8 cellular contexts compared by ENCODE assay signal in the genomic region with DNA sequence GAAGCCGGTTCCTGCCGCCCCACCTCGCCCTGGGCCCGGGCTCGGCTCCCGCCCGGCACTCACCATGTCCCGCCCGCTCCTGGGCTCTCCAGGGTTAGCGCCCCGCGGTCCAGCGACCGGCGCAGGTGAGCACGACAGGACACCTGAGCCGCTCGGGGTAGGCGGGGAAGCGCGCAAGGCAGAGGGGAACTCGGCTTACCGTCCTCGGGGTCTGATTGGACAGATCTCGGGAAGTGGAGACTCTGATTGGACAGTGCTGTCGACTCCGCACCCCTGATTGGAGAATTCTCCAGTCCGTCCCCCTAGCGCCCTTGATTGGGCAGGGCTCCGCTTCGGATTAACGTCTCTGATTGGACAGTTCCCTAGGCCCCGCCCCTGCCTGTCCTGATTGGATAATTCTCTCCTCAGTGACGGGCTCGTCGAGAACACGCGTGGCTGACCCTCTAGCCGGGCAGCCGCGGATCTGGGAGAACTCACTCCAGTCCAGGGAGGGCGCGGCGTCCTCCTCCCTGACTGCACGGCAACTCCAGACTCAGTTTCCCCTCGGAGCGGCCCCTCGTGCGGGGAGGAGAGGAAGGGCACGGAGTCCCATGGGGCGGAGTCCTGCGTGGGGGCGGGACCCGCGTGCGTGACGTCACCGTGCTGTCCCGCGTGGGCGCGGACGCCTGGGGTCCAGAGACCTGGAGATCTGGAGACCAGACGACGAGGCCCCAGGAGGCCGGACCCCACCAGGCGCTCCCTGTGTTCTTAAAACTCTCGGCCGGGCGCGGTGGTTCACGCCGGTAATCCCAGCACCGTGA. TPM values are rescaled to one million over a fixed set of nuclear protein-coding genes. Genes with fewer than 3 reads are reported as not detected.
DNase-seq lines count a peak whose midpoint lies in the region; ATAC-seq and TF ChIP-seq lines count a peak whose summit lies in the region.

ZNF77 (minus strand) TSS at position 197 of the 800 bp plus-strand sequence; CDS start at position 66, 131 bp downstream.

- H3K36me3 ChIP-seq in DND-41 (ENCODE audit: insufficient read depth, low read length) (no peaks in the 10 kb centered on the region; the same call in 1 of the 2 replicates), Karpas-422 (ENCODE audit: insufficient read depth, low read length) (no peaks in the 10 kb centered on the region)
- no peaks in the 10 kb centered on the region for H3K36me3 ChIP-seq in naive thymus-derived CD4-positive, alpha-beta T cell (ENCODE audit: control insufficient read depth in 2 of 3, insufficient read depth in 3 of 3, low read length in 3 of 3)

- peaks cover 20% of the 10 kb centered on the region for H3K4me1 Mint-ChIP-seq in activated T-helper 2 cell treated with anti-CD3 and anti-CD28 coated beads, Interferon-gamma antibody, Interleukin-2, Interleukin-4, amounts not matched to agents 10 μg/mL and 5 μg/mL and 100 μg/mL, durations not matched to agents 14 hours and 24 hours and 36 hours (ENCODE audit: low read depth)
- H3K4me1 Mint-ChIP-seq in naive thymus-derived CD4-positive, alpha-beta T cell: peaks cover 15 to 43% (median 34%) of the 10 kb centered on the region in 7 donors
- H3K4me1 Mint-ChIP-seq in stimulated activated memory B cell treated with anti-CD40 and anti-IgM and Interleukin-4, amounts not matched to agents 10 μg/mL and 1 μg/mL and 100 μg/mL, for 72 hours: peaks cover 41% of the 10 kb centered on the region

- peak within 1 kb of the TSS; percentile 91 for H3K4me2 ChIP-seq in DND-41 (ENCODE audit: insufficient read depth, low read length)
- H3K4me2 ChIP-seq in Karpas-422 (ENCODE audit: low read depth, low read length, poor library complexity, severe bottlenecking): no peak within 1 kb of the TSS

- H3K4me1 ChIP-seq in DND-41 (ENCODE audit: insufficient read depth, low read length) (peaks cover 43% of the 10 kb centered on the region), Karpas-422 (ENCODE audit: low read length) (peaks cover 5% of the 10 kb centered on the region; the same call in 1 of the 2 replicates)
- peaks cover 11 to 15% of the 10 kb centered on the region in 2 donors for H3K4me1 ChIP-seq in naive thymus-derived CD4-positive, alpha-beta T cell (ENCODE audit: control insufficient read depth in 2 of 2, insufficient read depth in 2 of 2, low read length in 2 of 2)

- H3K79me2 ChIP-seq in DND-41 (ENCODE audit: insufficient read depth, low read length): peaks cover 39% of the 10 kb centered on the region
- peaks cover 7% of the 10 kb centered on the region for H3K79me2 ChIP-seq in Karpas-422 (ENCODE audit: low read length)

- POLR2A ChIA-PET in naive thymus-derived CD4-positive, alpha-beta T cell (lab: Charles Lee): interaction anchor here (0.6 to 0.8 kb wide), 4 partner anchors 43 to 1148 kb away, joined by 3 to 5 read pairs (median 4); partner anchors contain the start of gene ZNF57

- H3K9me3 ChIP-seq in DND-41 (ENCODE audit: insufficient read depth, low read length, severe bottlenecking) (no peaks in the 10 kb centered on the region), Karpas-422 (ENCODE audit: low read length) (no peaks in the 10 kb centered on the region)
- H3K9me3 ChIP-seq in naive thymus-derived CD4-positive, alpha-beta T cell (ENCODE audit: control insufficient read depth in 2 of 3, low read length in 3 of 3): no peaks in the 10 kb centered on the region

- H3K36me3 Mint-ChIP-seq in activated T-helper 2 cell treated with anti-CD3 and anti-CD28 coated beads, Interferon-gamma antibody, Interleukin-2, Interleukin-4, amounts not matched to agents 10 μg/mL and 5 μg/mL and 100 μg/mL, durations not matched to agents 14 hours and 24 hours and 36 hours (ENCODE audit: low read depth): peaks cover 16% of the 10 kb centered on the region
- peaks cover 0 to 12% (median 0%) of the 10 kb centered on the region in 5 donors for H3K36me3 Mint-ChIP-seq in naive thymus-derived CD4-positive, alpha-beta T cell
- H3K36me3 Mint-ChIP-seq in stimulated activated memory B cell treated with anti-CD40 and anti-IgM and Interleukin-4, amounts not matched to agents 10 μg/mL and 1 μg/mL and 100 μg/mL, for 72 hours: no peaks in the 10 kb centered on the region

- CTCF ChIA-PET in naive thymus-derived CD4-positive, alpha-beta T cell (lab: Charles Lee): no interaction called here

- no peak for TF ChIP-seq CTCF in DND-41 (IDR thresholded peaks at IDR 0.05; ENCODE audit: borderline replicate concordance, extremely low read depth, low read length, poor library complexity, severe bottlenecking)
- TF ChIP-seq CTCF in fibroblast of mammary gland (conservative IDR thresholded peaks at IDR 0.05; ENCODE audit: control insufficient read depth, insufficient read depth, low read depth, low read length): no peak

- intact Hi-C loops in activated T-helper 2 cell treated with anti-CD3 and anti-CD28 coated beads, Interferon-gamma antibody, Interleukin-2, Interleukin-4, amounts not matched to agents 10 μg/mL and 5 μg/mL and 100 μg/mL, durations not matched to agents 14 hours and 24 hours and 36 hours (cut with micrococcal nuclease): loop anchor here (1.0 kb wide), 1 partner anchor 45 kb away; the partner anchor contains the start of gene ZNF57
- intact Hi-C loops in naive thymus-derived CD4-positive, alpha-beta T cell (cut with micrococcal nuclease): loop anchor here in 1 of 2 donors (1.0 to 10.0 kb wide), 4 partner anchors 45 to 330 kb away; partner anchors contain the start of genes THOP1, ZNF555 and ZNF57

- no peaks in the 10 kb centered on the region for H3K27me3 ChIP-seq in DND-41 (ENCODE audit: insufficient read depth, low read length, poor library complexity)
- no peaks in the 10 kb centered on the region for H3K27me3 ChIP-seq in Karpas-422 (ENCODE audit: low read length)
- no peaks in the 10 kb centered on the region for H3K27me3 ChIP-seq in naive thymus-derived CD4-positive, alpha-beta T cell (ENCODE audit: control insufficient read depth in 2 of 2, insufficient read depth in 2 of 2, low read length in 2 of 2)

- H3K4me3 ChIP-seq in DND-41 (ENCODE audit: low read depth in 1 of 2, low read length in 2 of 2) (peak within 1 kb of the TSS; percentile 53 to 78), Karpas-422 (ENCODE audit: low read length) (no peak within 1 kb of the TSS), fibroblast of mammary gland (ENCODE audit: control insufficient read depth, low read depth, low read length) (peak within 1 kb of the TSS; percentile 79)
- peak within 1 kb of the TSS; percentile 86 for H3K4me3 ChIP-seq in naive thymus-derived CD4-positive, alpha-beta T cell (ENCODE audit: low read length)

- peak within 1 kb of the TSS; percentile 94 for H3K4me3 Mint-ChIP-seq in activated T-helper 2 cell treated with anti-CD3 and anti-CD28 coated beads, Interferon-gamma antibody, Interleukin-2, Interleukin-4, amounts not matched to agents 10 μg/mL and 5 μg/mL and 100 μg/mL, durations not matched to agents 14 hours and 24 hours and 36 hours (ENCODE audit: low read depth)
- peak within 1 kb of the TSS; percentile 94 to 99 (median 97) for H3K4me3 Mint-ChIP-seq in naive thymus-derived CD4-positive, alpha-beta T cell
- peak within 1 kb of the TSS; percentile 99 for H3K4me3 Mint-ChIP-seq in stimulated activated memory B cell treated with anti-CD40 and anti-IgM and Interleukin-4, amounts not matched to agents 10 μg/mL and 1 μg/mL and 100 μg/mL, for 72 hours

- H3K9me3 Mint-ChIP-seq in activated T-helper 2 cell treated with anti-CD3 and anti-CD28 coated beads, Interferon-gamma antibody, Interleukin-2, Interleukin-4, amounts not matched to agents 10 μg/mL and 5 μg/mL and 100 μg/mL, durations not matched to agents 14 hours and 24 hours and 36 hours: no peaks in the 10 kb centered on the region
- H3K9me3 Mint-ChIP-seq in naive thymus-derived CD4-positive, alpha-beta T cell: peaks cover 0 to 4% (median 0%) of the 10 kb centered on the region in 11 donors
- no peaks in the 10 kb centered on the region for H3K9me3 Mint-ChIP-seq in stimulated activated memory B cell treated with anti-CD40 and anti-IgM and Interleukin-4, amounts not matched to agents 10 μg/mL and 1 μg/mL and 100 μg/mL, for 72 hours

- DNase-seq in DND-41 (peak; percentile 99), Karpas-422 (peak; percentile 43), RPMI7951 (ENCODE audit: low read depth) (peak; percentile 99), fibroblast of mammary gland (ENCODE audit: low read depth) (peak; percentile 99)
- peak; percentile 97 for DNase-seq in activated T-helper 2 cell treated with anti-CD3 and anti-CD28 coated beads, Interferon-gamma antibody, Interleukin-2, Interleukin-4, amounts not matched to agents 10 μg/mL and 5 μg/mL and 100 μg/mL, durations not matched to agents 14 hours and 24 hours and 36 hours (ENCODE audit: low spot score)
- peak; percentile 93 to 99 (median 99) for DNase-seq in naive thymus-derived CD4-positive, alpha-beta T cell

- peaks cover 10% of the 10 kb centered on the region for H4K20me1 ChIP-seq in DND-41 (ENCODE audit: insufficient read depth, low read length)
- H4K20me1 ChIP-seq in Karpas-422 (ENCODE audit: insufficient read depth, low read depth, low read length): no peaks in the 10 kb centered on the region

- H3K27ac Mint-ChIP-seq in activated T-helper 2 cell treated with anti-CD3 and anti-CD28 coated beads, Interferon-gamma antibody, Interleukin-2, Interleukin-4, amounts not matched to agents 10 μg/mL and 5 μg/mL and 100 μg/mL, durations not matched to agents 14 hours and 24 hours and 36 hours: peak within 1 kb of the TSS; percentile 96
- H3K27ac Mint-ChIP-seq in naive thymus-derived CD4-positive, alpha-beta T cell: peak within 1 kb of the TSS; percentile 90 to 99 (median 98)
- H3K27ac Mint-ChIP-seq in stimulated activated memory B cell treated with anti-CD40 and anti-IgM and Interleukin-4, amounts not matched to agents 10 μg/mL and 1 μg/mL and 100 μg/mL, for 72 hours: peak within 1 kb of the TSS; percentile 94

- no peaks in the 10 kb centered on the region for H3K9me2 ChIP-seq in Karpas-422 (replicated peaks; ENCODE audit: insufficient read depth, low read length)

- ATAC-seq in DND-41 (ENCODE audit: insufficient read depth, low read depth) (peak; percentile 98), GM21825 (IDR thresholded peaks at IDR 0.05; ENCODE audit: unreplicated experiment) (peak; percentile 83)
- peak; percentile 99 for ATAC-seq in naive thymus-derived CD4-positive, alpha-beta T cell
- ATAC-seq in stimulated activated memory B cell treated with anti-CD40 and anti-IgM and Interleukin-4, amounts not matched to agents 10 μg/mL and 1 μg/mL and 100 μg/mL, for 72 hours: peak; percentile 100

- H2AFZ ChIP-seq in DND-41 (ENCODE audit: low read depth, low read length) (peak within 1 kb of the TSS; percentile 87), Karpas-422 (ENCODE audit: low read length) (no peak within 1 kb of the TSS)

- H3K9ac ChIP-seq in DND-41 (ENCODE audit: low read depth, low read length) (peak within 1 kb of the TSS; percentile 69), Karpas-422 (ENCODE audit: low read length) (no peak within 1 kb of the TSS)

- H3K27me3 Mint-ChIP-seq in activated T-helper 2 cell treated with anti-CD3 and anti-CD28 coated beads, Interferon-gamma antibody, Interleukin-2, Interleukin-4, amounts not matched to agents 10 μg/mL and 5 μg/mL and 100 μg/mL, durations not matched to agents 14 hours and 24 hours and 36 hours (ENCODE audit: low read depth): no peaks in the 10 kb centered on the region
- H3K27me3 Mint-ChIP-seq in naive thymus-derived CD4-positive, alpha-beta T cell: no peaks in the 10 kb centered on the region
- H3K27me3 Mint-ChIP-seq in stimulated activated memory B cell treated with anti-CD40 and anti-IgM and Interleukin-4, amounts not matched to agents 10 μg/mL and 1 μg/mL and 100 μg/mL, for 72 hours: no peaks in the 10 kb centered on the region

- H3K27ac ChIP-seq in DND-41 (ENCODE audit: low read length): peak within 1 kb of the TSS; percentile 85
- H3K27ac ChIP-seq in Karpas-422 (ENCODE audit: low read length): no peak within 1 kb of the TSS
- H3K27ac ChIP-seq in naive thymus-derived CD4-positive, alpha-beta T cell (ENCODE audit: low read depth, low read length): peak within 1 kb of the TSS; percentile 87

RNA-seq across cellular contexts. Expression of gene ZNF77, which starts in this region (rescaled TPM):
- not detected in 2 replicates for total RNA-seq in Karpas-422 (2014; rRNA removed; shearing (Covaris generic); ENCODE audit: low replicate concordance)
- 9.1 and 12.0 TPM in 2 replicates for total RNA-seq in RPMI7951 (2014; rRNA removed; shearing (Covaris generic))
- total RNA-seq in activated T-helper 2 cell treated with anti-CD3 and anti-CD28 coated beads, Interferon-gamma antibody, Interleukin-2, Interleukin-4, amounts not matched to agents 10 μg/mL and 5 μg/mL and 100 μg/mL, durations not matched to agents 14 hours and 24 hours and 36 hours: 3.5 and 4.0 TPM in 2 replicates
- 1 to 10 TPM; 2.0 to 5.8 (median 4.3) TPM for total RNA-seq in naive thymus-derived CD4-positive, alpha-beta T cell
- 1 to 10 TPM; 2.6 to 3.3 TPM for polyA plus RNA-seq in naive thymus-derived CD4-positive, alpha-beta T cell

Comparison
In these comparisons a context has a peak if more than half of its experiments do, and no peak if none do; other contexts are left out.
1. Peak in DNase-seq in Karpas-422; RNA of the gene not detected or under 1 TPM.
2. DNase-seq: peak in every context shown above with its lines; median percentile 99 in DND-41; 99 in RPMI7951; 99 in fibroblast of mammary gland; 99 in naive thymus-derived CD4-positive, alpha-beta T cell; 97 in activated T-helper 2 cell treated with anti-CD3 and anti-CD28 coated beads, Interferon-gamma antibody, Interleukin-2, Interleukin-4, amounts not matched to agents 10 μg/mL and 5 μg/mL and 100 μg/mL, durations not matched to agents 14 hours and 24 hours and 36 hours; 43 in Karpas-422.